Comparison of ENCODE assay signal across 15 cellular contexts in genomic region chr19:931860-932646, GRCh38. TPM values are rescaled to one million over a fixed set of nuclear protein-coding genes. Genes with fewer than 3 reads are reported as not detected.
DNase-seq lines count a peak whose midpoint lies in the region; FAIRE-seq and TF ChIP-seq lines count a peak whose summit lies in the region.
"Had no signal": no experiment of that assay in that cellular context is flagged by ENCODE, and none has a peak within 500 bp of the region (broad histone marks: within the 10 kb centered on the region; RNA-seq: fewer than 3 reads in every experiment).

No MANE protein-coding gene starts in this region.

- no peak overlapping the region for H3K4me2 ChIP-seq in H9 (ENCODE audit: insufficient read depth, insufficient read length, low read length)
- H3K4me2 ChIP-seq: PC-9 had no signal

- peak; percentile 65 for FAIRE-seq in GM12892 (lab: Jason Lieb, UNC)
- FAIRE-seq: endothelial cell of umbilical vein, GM19239, small intestine had no signal

- intact Hi-C loops in colonic mucosa (cut with DNase I) = no loop called here

- H3K27me3 ChIP-seq in AG04450 (ENCODE audit: control insufficient read depth, insufficient read depth, low read length) (no peaks in the 10 kb centered on the region), colonic mucosa (no peaks in the 10 kb centered on the region), H9 (ENCODE audit: insufficient read depth, low read length) (no peaks in the 10 kb centered on the region)

- H2AK5ac ChIP-seq in H9 (ENCODE audit: insufficient read length, low read length) = no peak overlapping the region

- H3K36me3 ChIP-seq in colonic mucosa = no peaks in the 10 kb centered on the region

- H3K4me3 ChIP-seq in AG04450 (ENCODE audit: low read depth, low read length) = no peak overlapping the region
- no peak overlapping the region for H3K4me3 ChIP-seq in colonic mucosa
- H3K4me3 ChIP-seq: mucosa of descending colon, PC-9 had no signal

- no peak overlapping the region for H3K14ac ChIP-seq in H9 (ENCODE audit: insufficient read depth, low read length)

- peaks cover 2% of the 10 kb centered on the region for H3K79me1 ChIP-seq in H9 (ENCODE audit: insufficient read depth, low read depth, low read length, poor library complexity, severe bottlenecking)

- no peak overlapping the region for H2BK20ac ChIP-seq in H9 (ENCODE audit: low read depth, low read length, poor library complexity, severe bottlenecking)

- TF ChIP-seq POLR2A in GM12892 (IDR thresholded peaks at IDR 0.05; ENCODE audit: low read depth, low read length) = no peak

- no peak overlapping the region for H3K23ac ChIP-seq in H9 (ENCODE audit: insufficient read length, low read depth, low read length)

- H3K4ac ChIP-seq in H9 (ENCODE audit: low read depth, low read length) = no peak overlapping the region

- H3K9me3 Mint-ChIP-seq in neural crest cell = no peaks in the 10 kb centered on the region
- no peaks in the 10 kb centered on the region for H3K9me3 Mint-ChIP-seq in H9

- no peak overlapping the region for H3K18ac ChIP-seq in H9 (ENCODE audit: insufficient read length, low read depth, low read length)

- H3K4me1 Mint-ChIP-seq in neural crest cell (peaks cover 4% of the 10 kb centered on the region), H9 (peaks cover 8 to 18% of the 10 kb centered on the region in 2 experiments; a peak in 3 of 4 replicates)

- no peak overlapping the region for H3K56ac ChIP-seq in H9 (ENCODE audit: insufficient read length, low read depth, low read length)

- no peak overlapping the region for H4K5ac ChIP-seq in H9 (ENCODE audit: insufficient read length, low read depth, low read length)

- H2BK15ac ChIP-seq in H9 (ENCODE audit: low read depth, low read length) = no peak overlapping the region

- no peak overlapping the region for H4K8ac ChIP-seq in H9 (replicated peaks; ENCODE audit: insufficient read length, low read depth, low read length)

- no peak for TF ChIP-seq CTCF in AG04450 (IDR thresholded peaks at IDR 0.05; ENCODE audit: low read depth, low read length)
- no peak for TF ChIP-seq CTCF in colonic mucosa (IDR thresholded peaks at IDR 0.05)
- no peak for TF ChIP-seq CTCF in neural crest cell (conservative IDR thresholded peaks at IDR 0.05)
- TF ChIP-seq CTCF in H9 (conservative IDR thresholded peaks at IDR 0.05) = no peak

- H2BK120ac ChIP-seq in H9 (ENCODE audit: low read depth, low read length, poor library complexity, severe bottlenecking) = no peak overlapping the region

- no peak overlapping the region for H4K91ac ChIP-seq in H9 (ENCODE audit: insufficient read length, low read depth, low read length)

- H3K9ac ChIP-seq in colonic mucosa (ENCODE audit: low read depth in 2 of 2, low read length in 2 of 2) = peak overlapping the region in 1 of 2 donors; percentile 43
- H3K9ac ChIP-seq in H9 (ENCODE audit: extremely low read depth, insufficient read length, low read length) = no peak overlapping the region

- H3K36me3 Mint-ChIP-seq in neural crest cell (ENCODE audit: low read depth) (peaks cover under 1% of the 10 kb centered on the region), H9 (ENCODE audit: insufficient read depth in 1 of 3, low read depth in 3 of 3) (peaks cover 7 to 49% (median 33%) of the 10 kb centered on the region in 3 experiments)

- no peaks in the 10 kb centered on the region for H3K23me2 ChIP-seq in H9 (ENCODE audit: insufficient read length, low read depth, low read length, poor library complexity, severe bottlenecking)

- DNase-seq in AG04450 (ENCODE audit: low read depth, low spot score) = no peak
- no peak for DNase-seq in GM12892 (ENCODE audit: insufficient read length)
- no peak for DNase-seq in colonic mucosa
- no peak for DNase-seq in neural crest cell (ENCODE audit: low read depth, low spot score)
- no peak for DNase-seq in UCSD-AML1 (lab: John Stamatoyannopoulos, UW; ENCODE audit: unreplicated experiment)
- DNase-seq in activated CD8-positive, alpha-beta memory T cell treated with anti-CD3 and anti-CD28 coated beads, Interleukin-2, amount 50 U/mL, for 4 hours = no peak
- DNase-seq in H9 = no peak
- no peak for DNase-seq in NCI-H187 (lab: John Stamatoyannopoulos, UW)
- DNase-seq: KG1, mucosa of descending colon, PC-9, small intestine had no signal

- H4K20me1 ChIP-seq in H9 (ENCODE audit: control insufficient read depth, insufficient read depth, insufficient read length) = no peaks in the 10 kb centered on the region

- H3K27me3 Mint-ChIP-seq in neural crest cell (ENCODE audit: low read depth) = peaks cover 7% of the 10 kb centered on the region
- no peaks in the 10 kb centered on the region for H3K27me3 Mint-ChIP-seq in H9 (ENCODE audit: low read depth)

- no peak overlapping the region for H2AFZ ChIP-seq in H9 (ENCODE audit: low read length)
- H2AFZ ChIP-seq: GM23248, PC-9 had no signal

- H2BK5ac ChIP-seq in H9 (ENCODE audit: insufficient read length, low read length) = no peak overlapping the region

- peaks cover 3% of the 10 kb centered on the region; the same call in 1 of the 2 replicates for H3K79me2 ChIP-seq in H9 (ENCODE audit: insufficient read depth, low read length)

- CTCF ChIA-PET in AG04450 (lab: Charles Lee) = no interaction called here

- peak overlapping the region; percentile 62 for H3K4me3 Mint-ChIP-seq in neural crest cell
- no peak overlapping the region for H3K4me3 Mint-ChIP-seq in H9

- H3K4me1 ChIP-seq in colonic mucosa (peaks cover 31% of the 10 kb centered on the region), H9 (ENCODE audit: insufficient read depth, low read length) (no peaks in the 10 kb centered on the region)

- WGBS in H9 (ENCODE audit: extremely low coverage, insufficient read length, low lambda C conversion rate) = no CpG with 5 or more reads among the region's 32 CpGs

- H3K27ac Mint-ChIP-seq in neural crest cell (ENCODE audit: unreplicated experiment) (no peak overlapping the region), H9 (peak overlapping the region in 1 of 3 experiments; percentile 75; a peak in 2 of 7 replicates)

- peak overlapping the region; percentile 31 for H3K27ac ChIP-seq in AG04450 (ENCODE audit: low read depth, low read length)
- peak overlapping the region; percentile 47 for H3K27ac ChIP-seq in colonic mucosa
- no peak overlapping the region for H3K27ac ChIP-seq in H9 (ENCODE audit: insufficient read length, low read depth, low read length)
- H3K27ac ChIP-seq: PC-9 had no signal

- no peak overlapping the region for H3T11ph ChIP-seq in H9 (ENCODE audit: low read length)

- H3K9me3 ChIP-seq in AG04450 (ENCODE audit: control insufficient read depth, insufficient read depth, low read length) (peaks cover 7% of the 10 kb centered on the region; the same call in 1 of the 2 replicates), colonic mucosa (no peaks in the 10 kb centered on the region), H9 (ENCODE audit: control insufficient read depth, low read depth, low read length) (no peaks in the 10 kb centered on the region)
- H3K9me3 ChIP-seq: mucosa of descending colon had no signal

- POLR2A ChIA-PET in AG04450 (lab: Yijun Ruan, JAX) = interaction anchor here (0.7 to 2.3 kb wide), 3 partner anchors 9 to 94 kb away, joined by 4 to 11 read pairs (median 4); partner anchors contain the start of genes CNN2 and WDR18

- no peak overlapping the region for H2BK12ac ChIP-seq in H9 (ENCODE audit: insufficient read length, low read depth, low read length)

RNA-seq across cellular contexts. Expression of gene ARID3A, which starts 6.2 kb away (rescaled TPM):
- 7.6 and 12.2 TPM in 2 replicates for polyA plus RNA-seq in AG04450 (2011; rRNA removed)
- polyA minus RNA-seq in AG04450 (2011; rRNA and poly(A)+ RNA removed) = 29.7 and 32.4 TPM in 2 replicates
- 20.7 TPM for polyA plus RNA-seq in GM12892 (2012; ENCODE audit: missing spikeins)
- total RNA-seq in colonic mucosa (10 to 100 TPM in 1 of 2 donors, 1 to 10 TPM in 1; 8.7 to 13.0 TPM), neural crest cell (48.4 and 58.9 TPM in 2 replicates), H9 (2021) (98.3 and 104 TPM in 2 replicates)

RNA-seq across cellular contexts. Expression of gene KISS1R, which starts 14.9 kb away (rescaled TPM):
- polyA plus RNA-seq in AG04450 (2011; rRNA removed) = not detected in 2 replicates
- polyA minus RNA-seq in AG04450 (2011; rRNA and poly(A)+ RNA removed) = not detected in 2 replicates
- 0.36 TPM for polyA plus RNA-seq in GM12892 (2012; ENCODE audit: missing spikeins)
- total RNA-seq in colonic mucosa (under 1 TPM in 1 of 2 donors, not detected in 1; 0.21 TPM), neural crest cell (2.2 and 2.4 TPM in 2 replicates), H9 (2021) (3.3 and 5.9 TPM in 2 replicates)
- total RNA-seq: endothelial cell of umbilical vein, GM23248, mucosa of descending colon, PC-9 had no signal
- polyA plus RNA-seq: endothelial cell of umbilical vein, GM23248 had no signal

RNA-seq across cellular contexts. Expression of gene R3HDM4, which starts 19.0 kb away (rescaled TPM):
- 24.0 and 30.9 TPM in 2 replicates for polyA plus RNA-seq in AG04450 (2011; rRNA removed)
- polyA minus RNA-seq in AG04450 (2011; rRNA and poly(A)+ RNA removed) = 16.4 and 20.4 TPM in 2 replicates
- polyA plus RNA-seq in GM12892 (2012; ENCODE audit: missing spikeins) = 25.0 TPM
- total RNA-seq in colonic mucosa = 10 to 100 TPM; 54.5 to 55.6 TPM
- 47.7 and 50.9 TPM in 2 replicates for total RNA-seq in neural crest cell
- total RNA-seq in H9 (2021) = 66.2 and 66.4 TPM in 2 replicates

RNA-seq across cellular contexts. Expression of gene RNU6-9, which starts 38.8 kb away (rescaled TPM):
- not detected in 2 replicates for polyA plus RNA-seq in AG04450 (2011; rRNA removed)
- polyA minus RNA-seq in AG04450 (2011; rRNA and poly(A)+ RNA removed) = under 0.01 TPM in 1 of 2 replicates, not detected in the other
- not detected for polyA plus RNA-seq in GM12892 (2012; ENCODE audit: missing spikeins)
- total RNA-seq in colonic mucosa = not detected
- not detected in 2 replicates for total RNA-seq in neural crest cell
- not detected in 2 replicates for total RNA-seq in H9 (2021)
- total RNA-seq: endothelial cell of umbilical vein, GM23248, mucosa of descending colon, PC-9 had no signal
- polyA plus RNA-seq: endothelial cell of umbilical vein, GM23248, small intestine had no signal

RNA-seq across cellular contexts. Expression of gene MED16, which starts 39.1 kb away (rescaled TPM):
- polyA plus RNA-seq in AG04450 (2011; rRNA removed) = 22.7 and 31.7 TPM in 2 replicates
- 22.3 and 29.1 TPM in 2 replicates for polyA minus RNA-seq in AG04450 (2011; rRNA and poly(A)+ RNA removed)
- 7.4 TPM for polyA plus RNA-seq in GM12892 (2012; ENCODE audit: missing spikeins)
- total RNA-seq in colonic mucosa (10 to 100 TPM; 73.3 to 83.2 TPM), neural crest cell (73.9 and 77.7 TPM in 2 replicates), H9 (2021) (83.1 and 84.1 TPM in 2 replicates)
